8 cellular contexts compared by ENCODE assay signal in the genomic region with DNA sequence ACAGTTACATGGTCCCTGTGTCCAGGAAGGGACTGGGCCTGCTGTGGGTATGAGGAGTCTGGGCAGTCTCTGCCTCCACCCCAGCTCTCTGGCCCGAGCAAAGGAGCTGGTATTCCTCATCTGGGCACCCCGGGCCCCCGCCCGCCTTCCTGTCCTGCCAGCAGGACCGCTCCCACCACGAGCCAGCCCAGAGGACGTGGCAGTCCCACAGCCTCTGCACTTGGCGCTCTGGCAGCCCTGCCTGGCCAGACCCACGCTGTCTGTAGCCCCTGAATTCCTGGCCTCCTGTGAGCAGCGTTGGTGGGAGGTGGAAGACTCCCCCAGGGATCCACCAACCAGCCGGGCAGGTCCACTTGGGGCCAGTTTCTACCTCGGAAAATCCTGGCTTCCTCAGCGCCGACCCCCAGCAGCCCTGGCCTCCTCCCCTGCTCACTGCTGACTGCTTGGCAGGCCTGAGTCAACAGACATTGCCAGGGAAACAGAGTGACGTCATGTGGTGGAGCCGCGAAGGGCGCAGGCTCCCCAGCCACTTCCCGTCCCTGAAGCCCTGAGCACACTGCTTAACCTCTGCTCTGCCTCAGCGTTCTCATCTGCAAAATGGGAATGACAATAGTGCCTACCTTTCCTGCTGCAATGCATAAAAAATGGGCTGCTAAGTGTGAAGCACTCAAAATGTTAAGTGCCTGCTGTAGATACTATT. TPM values are rescaled to one million over a fixed set of nuclear protein-coding genes. Genes with fewer than 3 reads are reported as not detected.
DNase-seq lines count a peak whose midpoint lies in the region; ATAC-seq, FAIRE-seq and TF ChIP-seq lines count a peak whose summit lies in the region.

No MANE protein-coding gene starts in this region.

- ATAC-seq in GM12878 (peak; percentile 96), HG03097 (IDR thresholded peaks at IDR 0.05; ENCODE audit: low FRiP score, unreplicated experiment) (no peak), GM19452 (IDR thresholded peaks at IDR 0.05; ENCODE audit: unreplicated experiment) (no peak)

- H3K4me3 ChIP-seq in Caco-2 (ENCODE audit: low read depth, low read length) (no peak overlapping the region), GM12878 (no peak overlapping the region), skin epidermis (no peak overlapping the region)

- SMC1A ChIA-PET in GM12878 (lab: Charles Lee; ENCODE audit: uncharacterized antibody, unreplicated experiment), result no interaction called here

- H3K4me3 Mint-ChIP-seq in Caco-2 (ENCODE audit: unreplicated experiment), result no peak overlapping the region
- H3K4me3 Mint-ChIP-seq in IgD-negative memory B cell, result peak overlapping the region; percentile 30 to 88 (median 63)

- WGBS in GM12878 (ENCODE audit: insufficient coverage, insufficient replicate concordance, low lambda C conversion rate, missing lambda C conversion rate), result 36% methylated on average over 20 of the region's 20 CpGs

- H3K27ac Mint-ChIP-seq in Caco-2 (ENCODE audit: unreplicated experiment) (peak overlapping the region; percentile 53), IgD-negative memory B cell (peak overlapping the region; percentile 78 to 94 (median 94))

- H3K4me1 ChIP-seq in Caco-2 (no peaks in the 10 kb centered on the region; the same call in 1 of the 2 replicates), GM12878 (ENCODE audit: control insufficient read depth, insufficient read depth, low read length) (no peaks in the 10 kb centered on the region)

- no peak for FAIRE-seq in GM12878 (lab: Jason Lieb, UNC)

- H2AFZ ChIP-seq in GM12878 (ENCODE audit: control insufficient read depth, low read depth, low read length), result peak overlapping the region; percentile 16; the same call in 1 of the 2 replicates

- peaks cover 6% of the 10 kb centered on the region for H3K27me3 Mint-ChIP-seq in Caco-2 (ENCODE audit: insufficient read depth, unreplicated experiment)
- H3K27me3 Mint-ChIP-seq in IgD-negative memory B cell, result peaks cover 2% of the 10 kb centered on the region

- BruUV-seq in Caco-2 (replicated peaks; lab: Mats Ljungman, UMichigan) (no TSS peak), GM12878 (replicated peaks; lab: Mats Ljungman, UMichigan) (no TSS peak)

- no peaks in the 10 kb centered on the region for H3K36me3 Mint-ChIP-seq in Caco-2 (ENCODE audit: insufficient read depth, unreplicated experiment)
- no peaks in the 10 kb centered on the region for H3K36me3 Mint-ChIP-seq in IgD-negative memory B cell

- H3K9me3 Mint-ChIP-seq in Caco-2 (ENCODE audit: unreplicated experiment), result no peaks in the 10 kb centered on the region
- no peaks in the 10 kb centered on the region for H3K9me3 Mint-ChIP-seq in IgD-negative memory B cell

- H3K9me3 ChIP-seq in Caco-2 (no peaks in the 10 kb centered on the region), GM12878 (replicated peaks; ENCODE audit: control insufficient read depth, insufficient read depth, low read length) (no peaks in the 10 kb centered on the region)

- no peak for TF ChIP-seq RAD21 in GM12878 (IDR thresholded peaks at IDR 0.05; ENCODE audit: insufficient read depth, low read depth, low read length)

- H3K79me2 ChIP-seq in GM12878 (ENCODE audit: control insufficient read depth, insufficient read depth, low read length), result no peaks in the 10 kb centered on the region

- H4K20me1 ChIP-seq in GM12878 (ENCODE audit: control insufficient read depth, insufficient read depth), result no peaks in the 10 kb centered on the region

- intact Hi-C loops in Caco-2 (cut with micrococcal nuclease; ENCODE audit: unreplicated experiment) (no loop called here), GM12878 (cut with micrococcal nuclease; ENCODE audit: unreplicated experiment) (loop anchor here (10.0 kb wide), 1 partner anchor 63 kb away; no protein-coding TSS in a partner anchor)

- RAD21 ChIA-PET in GM12878 (lab: Charles Lee; ENCODE audit: unreplicated experiment), result no interaction called here

- TF ChIP-seq POLR2A in GM12878 (IDR thresholded peaks at IDR 0.05; ENCODE audit: low read depth, low read length), result no peak

- H3K36me3 ChIP-seq in Caco-2 (ENCODE audit: control insufficient read depth, insufficient read depth, low read length) (no peaks in the 10 kb centered on the region), GM12878 (ENCODE audit: control insufficient read depth in 2 of 2, insufficient read depth in 2 of 2, low read length in 1 of 2) (no peaks in the 10 kb centered on the region; a peak in 1 of 4 replicates)

- H3K9ac ChIP-seq in GM12878 (ENCODE audit: control insufficient read depth, insufficient read depth, low read length), result no peak overlapping the region

- POLR2A ChIA-PET in Caco-2 (lab: Charles Lee) (no interaction called here), GM12878 (lab: Charles Lee) (no interaction called here)

- DNase-seq in Caco-2 (no peak), T-helper 22 cell (ENCODE audit: low read depth) (peak; percentile 75), GM12878 (ENCODE audit: low read depth, low spot score) (no peak), hippocampal formation (lab: John Stamatoyannopoulos, UW) (peak; percentile 60 to 75)

- no peak for TF ChIP-seq EP300 in GM12878 (IDR thresholded peaks at IDR 0.05; ENCODE audit: borderline replicate concordance in 1 of 2, control insufficient read depth in 1 of 2, low read depth in 2 of 2, low read length in 2 of 2)

- H3K4me1 Mint-ChIP-seq in Caco-2 (ENCODE audit: low read depth, unreplicated experiment), result no peaks in the 10 kb centered on the region
- H3K4me1 Mint-ChIP-seq in IgD-negative memory B cell, result peaks cover 5 to 7% (median 5%) of the 10 kb centered on the region in 3 donors

- TF ChIP-seq CTCF in Caco-2 (IDR thresholded peaks at IDR 0.05; ENCODE audit: insufficient read depth in 1 of 2, low read depth in 1 of 2, low read length in 1 of 2, severe bottlenecking in 1 of 2, unreplicated experiment in 1 of 2) (no peak), GM12878 (IDR thresholded peaks at IDR 0.05 in 2 of 3, conservative IDR thresholded peaks at IDR 0.05 in 1 of 3; ENCODE audit: control insufficient read depth in 2 of 3, extremely low read depth in 1 of 3, insufficient read depth in 1 of 3, low read depth in 3 of 3, low read length in 3 of 3) (no peak)

- CTCF ChIA-PET in Caco-2 (lab: Charles Lee) (no interaction called here), GM12878 (lab: Yijun Ruan, JAX) (no interaction called here)

- H3K27ac ChIP-seq in GM12878 (ENCODE audit: control insufficient read depth, insufficient read depth) (no peak overlapping the region), skin epidermis (peak overlapping the region in 19 of 21 experiments; percentile 4 to 88 (median 71))

- H3K27me3 ChIP-seq in Caco-2 (replicated peaks; ENCODE audit: control insufficient read depth, insufficient read depth, low read length), result no peaks in the 10 kb centered on the region
- peaks cover 0 to 1% of the 10 kb centered on the region in 2 experiments; a peak in 1 of 4 replicates for H3K27me3 ChIP-seq in GM12878 (replicated peaks in 1 of 2; ENCODE audit: control insufficient read depth in 2 of 2, insufficient read depth in 2 of 2, low read length in 1 of 2)

- in situ Hi-C loops in GM12878 (cut with MboI), result loop anchor here (5.0 kb wide), 1 partner anchor 340 kb away; no protein-coding TSS in a partner anchor

- no peak overlapping the region for H3K4me2 ChIP-seq in GM12878 (ENCODE audit: control insufficient read depth, insufficient read depth)

RNA-seq across cellular contexts. Expression of a gene that starts 21.6 kb away (rescaled TPM):
- total RNA-seq in Caco-2 (2022), result 30.6 and 31.4 TPM in 2 replicates
- 14.6 TPM for polyA plus RNA-seq in IgD-negative memory B cell
- 38.9 and 47.2 TPM in 2 replicates for total RNA-seq in GM12878 (2013; cell fraction: nucleolus; rRNA removed)
- total RNA-seq in GM12878 (2014; rRNA removed), result 41.0 and 42.6 TPM in 2 replicates
- 21.9 and 24.5 TPM in 2 replicates for total RNA-seq in GM12878 (2014; rRNA removed; fragmentation: Illumina TruSeq; extraction: Trizol)
- 55.8 and 59.4 TPM in 2 replicates for total RNA-seq in GM12878 (2021)
- 18.7 TPM for polyA plus RNA-seq in GM12878 (2011; ENCODE audit: low read depth)
- polyA plus RNA-seq in GM12878 (2011; rRNA removed), result 17.6 and 46.1 TPM in 2 replicates
- 80.0 and 80.6 TPM in 2 replicates for polyA plus RNA-seq in GM12878 (2011; cell fraction: cytosol; rRNA removed)
- 95.4 and 153 TPM in 2 replicates for polyA plus RNA-seq in GM12878 (2011; cell fraction: nucleus; rRNA removed)
- 39.3 and 42.2 TPM in 2 replicates for polyA plus RNA-seq in GM12878 (2012)
- 10.5 and 33.0 TPM in 2 replicates for polyA plus RNA-seq in GM12878 (2014; fragmentation: Illumina TruSeq; extraction: Trizol)
- under 1 TPM; 0.71 to 0.77 TPM for polyA plus RNA-seq in GM12878 (2014; fragmentation: Nextera tagmentation; extraction: Ambion mirVana)
- polyA plus RNA-seq in GM12878 (2014; rRNA removed), result 40.6 and 45.4 TPM in 2 replicates
- polyA plus RNA-seq in GM12878 (2016; fragmentation: Nextera tagmentation; extraction: Ambion mirVana), result 10 to 100 TPM; 15.0 to 18.1 TPM
- polyA minus RNA-seq in GM12878 (2011; rRNA and poly(A)+ RNA removed), result 49.7 and 84.6 TPM in 2 replicates
- polyA minus RNA-seq in GM12878 (2011; cell fraction: cytosol; rRNA and poly(A)+ RNA removed), result 24.6 and 30.9 TPM in 2 replicates
- polyA minus RNA-seq in GM12878 (2011; cell fraction: nucleus; rRNA and poly(A)+ RNA removed), result 15.8 and 30.3 TPM in 2 replicates

RNA-seq across cellular contexts. Expression of a gene that starts 34.0 kb away (rescaled TPM):
- total RNA-seq in Caco-2 (2022) (not detected in 2 replicates), GM12878 (2014; rRNA removed) (not detected in 2 replicates), GM12878 (2014; rRNA removed; fragmentation: Illumina TruSeq; extraction: Trizol) (not detected in 2 replicates), GM12878 (2021) (0.08 and 0.19 TPM in 2 replicates)
- polyA plus RNA-seq in IgD-negative memory B cell (not detected), GM12878 (2011; rRNA removed) (not detected in 2 replicates), GM12878 (2014; fragmentation: Illumina TruSeq; extraction: Trizol) (not detected in 2 replicates), GM12878 (2014; fragmentation: Nextera tagmentation; extraction: Ambion mirVana) (not detected), GM12878 (2014; rRNA removed) (not detected in 2 replicates), GM12878 (2016; fragmentation: Nextera tagmentation; extraction: Ambion mirVana) (under 1 TPM; 0.23 to 0.27 TPM)
- total RNA-seq in GM12878 (2013; cell fraction: nucleolus; rRNA removed), result not detected in 2 replicates
- polyA plus RNA-seq in GM12878 (2011; ENCODE audit: low read depth), result not detected
- polyA plus RNA-seq in GM12878 (2011; cell fraction: cytosol; rRNA removed), result not detected in 2 replicates
- polyA plus RNA-seq in GM12878 (2011; cell fraction: nucleus; rRNA removed), result not detected in 2 replicates
- polyA plus RNA-seq in GM12878 (2012), result not detected in 2 replicates
- polyA minus RNA-seq in GM12878 (2011; rRNA and poly(A)+ RNA removed), result not detected in 2 replicates
- not detected in 2 replicates for polyA minus RNA-seq in GM12878 (2011; cell fraction: cytosol; rRNA and poly(A)+ RNA removed)
- polyA minus RNA-seq in GM12878 (2011; cell fraction: nucleus; rRNA and poly(A)+ RNA removed), result not detected in 2 replicates

Comparison
In these comparisons a context has a peak if more than half of its experiments do, and no peak if none do; other contexts are left out.
1. DNase-seq: peak in T-helper 22 cell (single experiment) and hippocampal formation (2 of 2); none in Caco-2 (0 of 2) and GM12878 (single experiment).